Comparison of ENCODE assay signal across 1 cellular context in genomic region chr1:180884588-180885300, GRCh38.
TF ChIP-seq lines count a peak whose summit lies in the region.

No MANE protein-coding gene starts in this region.

TF ChIP-seq in HCT116, 20 proteins besides CTCF, POLR2A, EP300 and RAD21:
- TF ChIP-seq ZBTB33 (IDR thresholded peaks at IDR 0.05; ENCODE audit: extremely low read depth, insufficient replicate concordance, low read length) (no peak), SIN3A (IDR thresholded peaks at IDR 0.05; ENCODE audit: low read depth) (no peak), FOSL1 (IDR thresholded peaks at IDR 0.05; ENCODE audit: low read depth) (no peak), YY1 (IDR thresholded peaks at IDR 0.05; ENCODE audit: extremely low read depth, insufficient replicate concordance, low read depth, low read length) (no peak), POLR2AphosphoS5 (IDR thresholded peaks at IDR 0.05; ENCODE audit: low read depth, low read length) (no peak), CEBPB (IDR thresholded peaks at IDR 0.05; ENCODE audit: low read depth) (no peak), REST (IDR thresholded peaks at IDR 0.05; ENCODE audit: low read depth) (no peak), ATF3 (IDR thresholded peaks at IDR 0.05) (no peak), EZH2phosphoT487 (IDR thresholded peaks at IDR 0.05; ENCODE audit: borderline replicate concordance) (no peak), JUND (IDR thresholded peaks at IDR 0.05) (no peak), ELF1 (IDR thresholded peaks at IDR 0.05; ENCODE audit: borderline replicate concordance, low read depth) (no peak), SRF (IDR thresholded peaks at IDR 0.05; ENCODE audit: low read depth) (no peak)
